1 cellular context compared by ENCODE assay signal in the genomic region with DNA sequence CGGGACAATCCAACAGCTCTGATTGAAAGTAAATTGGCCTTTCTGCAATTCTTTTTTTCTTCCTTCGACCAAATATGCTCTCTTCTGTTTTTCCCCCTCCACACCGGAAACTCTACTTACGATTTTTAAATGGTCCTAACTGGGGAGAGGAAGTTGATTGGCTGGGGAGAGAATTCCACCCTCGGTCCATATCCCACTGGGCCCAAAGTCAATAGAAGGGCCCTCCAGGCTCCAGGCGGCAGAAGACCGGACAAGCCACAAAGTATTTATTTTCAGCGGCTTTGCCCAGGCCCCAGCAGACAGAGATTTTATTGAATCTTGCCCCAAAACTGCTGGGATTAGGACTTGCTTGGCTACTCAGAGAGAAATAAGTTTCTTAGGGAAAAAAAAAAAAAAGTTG.
TF ChIP-seq lines count a peak whose summit lies in the region.

No MANE protein-coding gene starts in this region.

TF ChIP-seq in HepG2, 621 proteins besides CTCF, POLR2A, EP300 and RAD21 (continued from another document and continues in another):
- 0 out of 2 replicates have a peak, but pooled peaks have one; percentile 13 for TF ChIP-seq FOXP4 (CRISPR knock-in tag; IDR thresholded peaks at IDR 0.05)
- TF ChIP-seq ZSCAN5A (CRISPR knock-in tag; IDR thresholded peaks at IDR 0.05; ENCODE audit: borderline replicate concordance): no peak
- 0 out of 2 replicates have a peak, but pooled peaks have one; percentile 17 for TF ChIP-seq MED1 (CRISPR knock-in tag; IDR thresholded peaks at IDR 0.05)
- TF ChIP-seq SOX6 (IDR thresholded peaks at IDR 0.05): no peak
- no peak for TF ChIP-seq SOX6 (CRISPR knock-in tag; IDR thresholded peaks at IDR 0.05)
- TF ChIP-seq ETS1 (CRISPR knock-in tag; IDR thresholded peaks at IDR 0.05): no peak
- TF ChIP-seq ZFY (CRISPR knock-in tag; IDR thresholded peaks at IDR 0.05): peak; percentile 18
- TF ChIP-seq ZNF775 (CRISPR knock-in tag; IDR thresholded peaks at IDR 0.05; ENCODE audit: borderline replicate concordance): no peak
- no peak for TF ChIP-seq ZNF160 (CRISPR knock-in tag; IDR thresholded peaks at IDR 0.05)
- TF ChIP-seq ZNF234 (CRISPR knock-in tag; conservative IDR thresholded peaks at IDR 0.05): no peak
- no peak for TF ChIP-seq U2AF2 (IDR thresholded peaks at IDR 0.05; ENCODE audit: low read depth, low read length)
- TF ChIP-seq GABPA (IDR thresholded peaks at IDR 0.05; ENCODE audit: low read depth, low read length): no peak
- TF ChIP-seq GABPA (CRISPR knock-in tag; IDR thresholded peaks at IDR 0.05; ENCODE audit: low read depth): peak; percentile 55; the same call in 1 of the 2 replicates
- TF ChIP-seq THRA (CRISPR knock-in tag; IDR thresholded peaks at IDR 0.05; ENCODE audit: borderline replicate concordance): no peak
- TF ChIP-seq EZH2 (conservative IDR thresholded peaks at IDR 0.05; ENCODE audit: low read depth, low read length): no peak
- TF ChIP-seq, protein P1, sequence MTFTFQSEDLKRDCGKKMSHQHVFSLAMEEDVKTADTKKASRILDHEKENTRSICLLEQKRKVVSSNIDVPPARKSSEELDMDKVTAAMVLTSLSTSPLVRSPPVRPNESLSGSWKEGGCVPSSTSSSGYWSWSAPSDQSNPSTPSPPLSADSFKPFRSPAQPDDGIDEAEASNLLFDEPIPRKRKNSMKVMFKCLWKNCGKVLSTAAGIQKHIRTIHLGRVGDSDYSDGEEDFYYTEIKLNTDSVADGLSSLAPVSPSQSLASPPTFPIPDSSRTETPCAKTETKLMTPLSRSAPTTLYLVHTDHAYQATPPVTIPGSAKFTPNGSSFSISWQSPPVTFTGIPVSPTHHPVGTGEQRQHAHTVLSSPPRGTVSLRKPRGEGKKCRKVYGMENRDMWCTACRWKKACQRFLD (CRISPR knock-in tag; IDR thresholded peaks at IDR 0.05; ENCODE audit: borderline replicate concordance): no peak
- TF ChIP-seq ISL2 (CRISPR knock-in tag; IDR thresholded peaks at IDR 0.05): no peak
- TF ChIP-seq, protein P2, sequence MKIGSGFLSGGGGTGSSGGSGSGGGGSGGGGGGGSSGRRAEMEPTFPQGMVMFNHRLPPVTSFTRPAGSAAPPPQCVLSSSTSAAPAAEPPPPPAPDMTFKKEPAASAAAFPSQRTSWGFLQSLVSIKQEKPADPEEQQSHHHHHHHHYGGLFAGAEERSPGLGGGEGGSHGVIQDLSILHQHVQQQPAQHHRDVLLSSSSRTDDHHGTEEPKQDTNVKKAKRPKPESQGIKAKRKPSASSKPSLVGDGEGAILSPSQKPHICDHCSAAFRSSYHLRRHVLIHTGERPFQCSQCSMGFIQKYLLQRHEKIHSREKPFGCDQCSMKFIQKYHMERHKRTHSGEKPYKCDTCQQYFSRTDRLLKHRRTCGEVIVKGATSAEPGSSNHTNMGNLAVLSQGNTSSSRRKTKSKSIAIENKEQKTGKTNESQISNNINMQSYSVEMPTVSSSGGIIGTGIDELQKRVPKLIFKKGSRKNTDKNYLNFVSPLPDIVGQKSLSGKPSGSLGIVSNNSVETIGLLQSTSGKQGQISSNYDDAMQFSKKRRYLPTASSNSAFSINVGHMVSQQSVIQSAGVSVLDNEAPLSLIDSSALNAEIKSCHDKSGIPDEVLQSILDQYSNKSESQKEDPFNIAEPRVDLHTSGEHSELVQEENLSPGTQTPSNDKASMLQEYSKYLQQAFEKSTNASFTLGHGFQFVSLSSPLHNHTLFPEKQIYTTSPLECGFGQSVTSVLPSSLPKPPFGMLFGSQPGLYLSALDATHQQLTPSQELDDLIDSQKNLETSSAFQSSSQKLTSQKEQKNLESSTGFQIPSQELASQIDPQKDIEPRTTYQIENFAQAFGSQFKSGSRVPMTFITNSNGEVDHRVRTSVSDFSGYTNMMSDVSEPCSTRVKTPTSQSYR (CRISPR knock-in tag; IDR thresholded peaks at IDR 0.05; ENCODE audit: borderline replicate concordance): no peak
- no peak for TF ChIP-seq KDM4B (CRISPR knock-in tag; IDR thresholded peaks at IDR 0.05)
- TF ChIP-seq ZBTB38 (CRISPR knock-in tag; IDR thresholded peaks at IDR 0.05): no peak
- no peak for TF ChIP-seq SIX4 (CRISPR knock-in tag; IDR thresholded peaks at IDR 0.05)
- TF ChIP-seq BORCS8-MEF2B (CRISPR knock-in tag; IDR thresholded peaks at IDR 0.05): no peak
- no peak for TF ChIP-seq ZSCAN31 (CRISPR knock-in tag; IDR thresholded peaks at IDR 0.05; ENCODE audit: low read depth)
- no peak for TF ChIP-seq ZBTB33 (CRISPR knock-in tag; IDR thresholded peaks at IDR 0.05)
- TF ChIP-seq TP53 (CRISPR knock-in tag; conservative IDR thresholded peaks at IDR 0.05): no peak
- TF ChIP-seq RARA (CRISPR knock-in tag; IDR thresholded peaks at IDR 0.05): no peak
- no peak for TF ChIP-seq ZHX1 (CRISPR knock-in tag; IDR thresholded peaks at IDR 0.05; ENCODE audit: low read depth)
- no peak for TF ChIP-seq HMG20A (CRISPR knock-in tag; IDR thresholded peaks at IDR 0.05; ENCODE audit: borderline replicate concordance)
- TF ChIP-seq TOE1 (CRISPR knock-in tag; IDR thresholded peaks at IDR 0.05): no peak
- no peak for TF ChIP-seq ZNF607 (CRISPR knock-in tag; IDR thresholded peaks at IDR 0.05; ENCODE audit: borderline replicate concordance)
- TF ChIP-seq NFYC (CRISPR knock-in tag; IDR thresholded peaks at IDR 0.05): peak; percentile 59; the same call in 1 of the 2 replicates
- TF ChIP-seq GTF3A (CRISPR knock-in tag; conservative IDR thresholded peaks at IDR 0.05): no peak
- TF ChIP-seq ZBTB37 (CRISPR knock-in tag; IDR thresholded peaks at IDR 0.05): no peak
- no peak for TF ChIP-seq JARID2 (CRISPR knock-in tag; IDR thresholded peaks at IDR 0.05; ENCODE audit: insufficient replicate concordance)
- no peak for TF ChIP-seq ZNF749 (CRISPR knock-in tag; IDR thresholded peaks at IDR 0.05; ENCODE audit: borderline replicate concordance)
- peak; percentile 45; the same call in 1 of the 2 replicates for TF ChIP-seq NFYB (CRISPR knock-in tag; IDR thresholded peaks at IDR 0.05)
- TF ChIP-seq ZBTB7B (CRISPR knock-in tag; IDR thresholded peaks at IDR 0.05): 0 out of 2 replicates have a peak, but pooled peaks have one; percentile 18
- no peak for TF ChIP-seq ZNF570 (CRISPR knock-in tag; IDR thresholded peaks at IDR 0.05; ENCODE audit: borderline replicate concordance)
- 0 out of 2 replicates have a peak, but pooled peaks have one; percentile 15 for TF ChIP-seq ZNF501 (CRISPR knock-in tag; IDR thresholded peaks at IDR 0.05)
- no peak for TF ChIP-seq ZNF724P (CRISPR knock-in tag; IDR thresholded peaks at IDR 0.05; ENCODE audit: borderline replicate concordance)
- peak; percentile 7; the same call in 1 of the 2 replicates for TF ChIP-seq ETV5 (CRISPR knock-in tag; IDR thresholded peaks at IDR 0.05; ENCODE audit: borderline replicate concordance)
- TF ChIP-seq ZNF441 (CRISPR knock-in tag; IDR thresholded peaks at IDR 0.05; ENCODE audit: borderline replicate concordance): no peak
- no peak for TF ChIP-seq CHCHD3 (CRISPR knock-in tag; IDR thresholded peaks at IDR 0.05)
- TF ChIP-seq CREM (IDR thresholded peaks at IDR 0.05): 0 out of 2 replicates have a peak, but pooled peaks have one; percentile 14
- TF ChIP-seq CREM (CRISPR knock-in tag; IDR thresholded peaks at IDR 0.05): no peak
- no peak for TF ChIP-seq HCFC1 (IDR thresholded peaks at IDR 0.05; ENCODE audit: low read depth, low read length)
- TF ChIP-seq ZNF326 (CRISPR knock-in tag; IDR thresholded peaks at IDR 0.05; ENCODE audit: borderline replicate concordance): no peak
- no peak for TF ChIP-seq ZNF598 (CRISPR knock-in tag; IDR thresholded peaks at IDR 0.05; ENCODE audit: borderline replicate concordance)
